In genomic region chr2:189183170-189183569, GRCh38 we compare ENCODE assay signal across 16 cellular contexts. TPM values are rescaled to one million over a fixed set of nuclear protein-coding genes. Genes with fewer than 3 reads are reported as not detected.
A peak's percentile ranks its signal among the peaks of the same experiment; 100 is the strongest.
DNase-seq lines count a peak whose midpoint lies in the region; ATAC-seq and TF ChIP-seq lines count a peak whose summit lies in the region.
"Had no signal": no experiment of that assay in that cellular context is flagged by ENCODE, and none has a peak within 500 bp of the region (broad histone marks: within the 10 kb centered on the region; RNA-seq: fewer than 3 reads in every experiment).

No MANE protein-coding gene starts in this region.

- H3K9me3 ChIP-seq in CD4-positive, CD25-positive, alpha-beta regulatory T cell (ENCODE audit: control insufficient read depth in 2 of 2, low read length in 2 of 2): no peaks in the 10 kb centered on the region
- H3K9me3 ChIP-seq in Panc1 (ENCODE audit: control insufficient read depth, insufficient read depth, low read depth, low read length): no peaks in the 10 kb centered on the region
- H3K9me3 ChIP-seq: BLaER1, HAP-1 had no signal

- in situ Hi-C loops in Panc1 (cut with HindIII; ENCODE audit: low pct_unique_long_range_greater_than_20kb, low sequenced_read_pairs): no loop called here

- no peak for DNase-seq in CD4-positive, CD25-positive, alpha-beta regulatory T cell
- DNase-seq in Panc1 (ENCODE audit: low read depth, low spot score) (no peak), glutamatergic neuron (no peak), NCI-H1930 (lab: John Stamatoyannopoulos, UW) (no peak)
- DNase-seq: CD8-positive, alpha-beta T cell; DMS 273 treated with DMSO at 0.1 percent for 48 hours; DMS53; DND-41; EL had no signal

- POLR2A ChIA-PET in Panc1 (lab: Charles Lee): no interaction called here

- H3K27ac Mint-ChIP-seq in CD4-positive, CD25-positive, alpha-beta regulatory T cell: peak overlapping the region in 2 of 3 donors; percentile 3 to 4
- H3K27ac Mint-ChIP-seq in nephron (peak overlapping the region in 1 of 3 experiments; percentile 5), glutamatergic neuron (ENCODE audit: unreplicated experiment) (no peak overlapping the region)
- H3K27ac Mint-ChIP-seq: CD14-positive monocyte; CD8-positive, alpha-beta T cell had no signal

- H3K4me1 ChIP-seq in CD4-positive, CD25-positive, alpha-beta regulatory T cell (ENCODE audit: control insufficient read depth, insufficient read depth, low read length, poor library complexity, severe bottlenecking): no peaks in the 10 kb centered on the region
- peaks cover 15% of the 10 kb centered on the region for H3K4me1 ChIP-seq in Panc1 (ENCODE audit: control insufficient read depth, insufficient read depth, low read length)

- peaks cover 0 to 13% (median 6%) of the 10 kb centered on the region in 4 donors for H3K4me1 Mint-ChIP-seq in CD4-positive, CD25-positive, alpha-beta regulatory T cell
- H3K4me1 Mint-ChIP-seq in nephron: peaks cover 9% of the 10 kb centered on the region
- peaks cover 25% of the 10 kb centered on the region for H3K4me1 Mint-ChIP-seq in glutamatergic neuron (ENCODE audit: low read depth, unreplicated experiment)
- H3K4me1 Mint-ChIP-seq: CD14-positive monocyte had no signal

- H3K4me3 ChIP-seq in CD4-positive, CD25-positive, alpha-beta regulatory T cell (ENCODE audit: low read depth, low read length): no peak overlapping the region
- H3K4me3 ChIP-seq in Panc1 (ENCODE audit: low read depth in 2 of 2, low read length in 2 of 2): no peak overlapping the region
- H3K4me3 ChIP-seq: BLaER1, GM12878, HAP-1 had no signal

- no peaks in the 10 kb centered on the region for H3K36me3 ChIP-seq in CD4-positive, CD25-positive, alpha-beta regulatory T cell (ENCODE audit: control insufficient read depth, insufficient read depth, low read length)
- no peaks in the 10 kb centered on the region for H3K36me3 ChIP-seq in Panc1 (ENCODE audit: control insufficient read depth, insufficient read depth, low read length)
- H3K36me3 ChIP-seq: BLaER1, HAP-1 had no signal

- no peaks in the 10 kb centered on the region for H3K27me3 Mint-ChIP-seq in CD4-positive, CD25-positive, alpha-beta regulatory T cell
- H3K27me3 Mint-ChIP-seq in nephron (ENCODE audit: low read depth) (no peaks in the 10 kb centered on the region), glutamatergic neuron (ENCODE audit: unreplicated experiment) (no peaks in the 10 kb centered on the region)

- ATAC-seq in CD4-positive, CD25-positive, alpha-beta regulatory T cell (ENCODE audit: low read depth in 2 of 2): no peak
- ATAC-seq in Panc1 (no peak), HG03045 (IDR thresholded peaks at IDR 0.05; ENCODE audit: unreplicated experiment) (no peak)
- ATAC-seq: CD8-positive, alpha-beta T cell; GM12878 had no signal

- peaks cover 0 to 8% (median 0%) of the 10 kb centered on the region in 7 donors for H3K9me3 Mint-ChIP-seq in CD4-positive, CD25-positive, alpha-beta regulatory T cell
- H3K9me3 Mint-ChIP-seq in nephron (no peaks in the 10 kb centered on the region), glutamatergic neuron (ENCODE audit: unreplicated experiment) (peaks cover 2% of the 10 kb centered on the region)
- H3K9me3 Mint-ChIP-seq: CD14-positive monocyte; CD8-positive, alpha-beta T cell had no signal

- H3K4me3 Mint-ChIP-seq in CD4-positive, CD25-positive, alpha-beta regulatory T cell: no peak overlapping the region
- H3K4me3 Mint-ChIP-seq in nephron: peak overlapping the region in 2 of 3 experiments; percentile 13 to 33
- no peak overlapping the region for H3K4me3 Mint-ChIP-seq in glutamatergic neuron (ENCODE audit: unreplicated experiment)
- H3K4me3 Mint-ChIP-seq: CD14-positive monocyte; CD8-positive, alpha-beta T cell had no signal

- intact Hi-C loops in Panc1 (cut with micrococcal nuclease; ENCODE audit: unreplicated experiment): no loop called here

- TF ChIP-seq CTCF in Panc1 (IDR thresholded peaks at IDR 0.05): no peak
- no peak for TF ChIP-seq CTCF in nephron (IDR thresholded peaks at IDR 0.05; ENCODE audit: unreplicated experiment in 3 of 3)
- no peak for TF ChIP-seq CTCF in glutamatergic neuron (IDR thresholded peaks at IDR 0.05; ENCODE audit: partially characterized antibody, unreplicated experiment)

- no TSS peak for BruUV-seq in Panc1 (replicated peaks; lab: Mats Ljungman, UMichigan)

- H3K27ac ChIP-seq in CD4-positive, CD25-positive, alpha-beta regulatory T cell (ENCODE audit: insufficient read depth, low read length, poor library complexity, severe bottlenecking): no peak overlapping the region
- peak overlapping the region; percentile 52; the same call in 1 of the 2 replicates for H3K27ac ChIP-seq in Panc1 (ENCODE audit: low read length)
- H3K27ac ChIP-seq: BLaER1, KMS-11 had no signal

- CTCF ChIA-PET in Panc1 (lab: Charles Lee): no interaction called here

- peaks cover 1% of the 10 kb centered on the region for H3K27me3 ChIP-seq in CD4-positive, CD25-positive, alpha-beta regulatory T cell (ENCODE audit: control insufficient read depth, insufficient read depth, low read length)
- H3K27me3 ChIP-seq in Panc1 (ENCODE audit: control insufficient read depth, insufficient read depth, low read length): no peaks in the 10 kb centered on the region
- H3K27me3 ChIP-seq: BLaER1 had no signal

- no peaks in the 10 kb centered on the region for H3K36me3 Mint-ChIP-seq in CD4-positive, CD25-positive, alpha-beta regulatory T cell
- H3K36me3 Mint-ChIP-seq in nephron (ENCODE audit: low read depth) (no peaks in the 10 kb centered on the region), glutamatergic neuron (ENCODE audit: unreplicated experiment) (no peaks in the 10 kb centered on the region)
- H3K36me3 Mint-ChIP-seq: CD14-positive monocyte; CD8-positive, alpha-beta T cell had no signal

RNA-seq across cellular contexts. Expression of gene COL5A2, which starts 3.6 kb away (rescaled TPM):
- total RNA-seq in CD4-positive, CD25-positive, alpha-beta regulatory T cell: 0.22 TPM
- under 1 TPM in 2 of 4 donors, not detected in 2; 0.15 to 0.25 TPM for polyA plus RNA-seq in CD4-positive, CD25-positive, alpha-beta regulatory T cell
- 144 TPM for total RNA-seq in Panc1 (2021; ENCODE audit: unreplicated experiment)
- 91.2 TPM for polyA plus RNA-seq in Panc1 (2012; ENCODE audit: insufficient read length)
- 23.7 TPM for total RNA-seq in glutamatergic neuron (ENCODE audit: unreplicated experiment)
- polyA plus RNA-seq: CD14-positive monocyte had no signal

Comparison
In these comparisons a context has a peak if more than half of its experiments do, and no peak if none do; other contexts are left out.
1. H3K4me3 Mint-ChIP-seq: peak in nephron (2 of 3); none in CD4-positive, CD25-positive, alpha-beta regulatory T cell (0 of 4) and glutamatergic neuron (single experiment).
2. RNA of gene COL5A2, which starts 3.6 kb away (total RNA-seq): 144 TPM in Panc1 (single experiment) and 23.7 TPM in glutamatergic neuron (single experiment); 0.22 TPM in CD4-positive, CD25-positive, alpha-beta regulatory T cell (single experiment); every median in the first group is over 10 times any median in the second.